Comparison of ENCODE assay signal across 15 cellular contexts in genomic region chr15:64854041-64854440, GRCh38. TPM values are rescaled to one million over a fixed set of nuclear protein-coding genes. Genes with fewer than 3 reads are reported as not detected.
DNase-seq lines count a peak whose midpoint lies in the region; ATAC-seq and TF ChIP-seq lines count a peak whose summit lies in the region.
"Had no signal": no experiment of that assay in that cellular context is flagged by ENCODE, and none has a peak within 500 bp of the region (broad histone marks: within the 10 kb centered on the region; RNA-seq: fewer than 3 reads in every experiment).

No MANE protein-coding gene starts in this region.

- ATAC-seq in central memory CD8-positive, alpha-beta T cell (replicated peaks; ENCODE audit: extremely low read depth, poor library complexity, severe bottlenecking), result no peak
- no peak for ATAC-seq in lower lobe of right lung
- ATAC-seq in stimulated activated naive B cell treated with anti-CD40 and anti-IgM and Interleukin-4, amounts not matched to agents 10 μg/mL and 1 μg/mL and 100 μg/mL, for 72 hours (replicated peaks), result no peak
- no peak for ATAC-seq in foreskin keratinocyte
- ATAC-seq in GM18498 (IDR thresholded peaks at IDR 0.05; ENCODE audit: unreplicated experiment), result no peak
- ATAC-seq: GM12878; GM23338; psoas muscle; stimulated activated naive CD8-positive, alpha-beta T cell treated with anti-CD3 and anti-CD28 coated beads, Interleukin-15, amount 100 ng/mL, for 72 hours had no signal

- no peak overlapping the region for H3K4me3 Mint-ChIP-seq in central memory CD8-positive, alpha-beta T cell
- no peak overlapping the region for H3K4me3 Mint-ChIP-seq in stimulated activated naive B cell treated with anti-CD40 and anti-IgM and Interleukin-4, amounts not matched to agents 10 μg/mL and 1 μg/mL and 100 μg/mL, for 72 hours
- H3K4me3 Mint-ChIP-seq: GM23338; stimulated activated naive CD8-positive, alpha-beta T cell treated with anti-CD3 and anti-CD28 coated beads, Interleukin-15, amount 100 ng/mL, for 72 hours; T-helper 2 cell treated with Interferon-gamma antibody and Interleukin-4, amounts not matched to agents 5 μg/mL and 100 μg/mL, for 36 hours had no signal

- H3K27me3 Mint-ChIP-seq in central memory CD8-positive, alpha-beta T cell, result no peaks in the 10 kb centered on the region
- no peaks in the 10 kb centered on the region for H3K27me3 Mint-ChIP-seq in stimulated activated naive B cell treated with anti-CD40 and anti-IgM and Interleukin-4, amounts not matched to agents 10 μg/mL and 1 μg/mL and 100 μg/mL, for 72 hours
- H3K27me3 Mint-ChIP-seq: stimulated activated naive CD8-positive, alpha-beta T cell treated with anti-CD3 and anti-CD28 coated beads, Interleukin-15, amount 100 ng/mL, for 72 hours had no signal

- intact Hi-C loops in lower lobe of right lung (cut with DNase I), result no loop called here
- intact Hi-C loops in tibial artery (cut with DNase I; ENCODE audit: low total_unique reads), result no loop called here

- H3K27me3 ChIP-seq in lower lobe of right lung (ENCODE audit: low read depth), result no peaks in the 10 kb centered on the region
- no peaks in the 10 kb centered on the region for H3K27me3 ChIP-seq in tibial artery
- no peaks in the 10 kb centered on the region for H3K27me3 ChIP-seq in foreskin keratinocyte

- H3K4me1 Mint-ChIP-seq in central memory CD8-positive, alpha-beta T cell, result peaks cover 71% of the 10 kb centered on the region
- peaks cover 46 to 74% of the 10 kb centered on the region in 2 donors for H3K4me1 Mint-ChIP-seq in stimulated activated naive B cell treated with anti-CD40 and anti-IgM and Interleukin-4, amounts not matched to agents 10 μg/mL and 1 μg/mL and 100 μg/mL, for 72 hours

- peaks cover 93% of the 10 kb centered on the region for H3K4me1 ChIP-seq in lower lobe of right lung
- peaks cover 0 to 84% (median 65%) of the 10 kb centered on the region in 4 donors for H3K4me1 ChIP-seq in tibial artery
- H3K4me1 ChIP-seq in foreskin keratinocyte, result peaks cover 38% of the 10 kb centered on the region

- TF ChIP-seq CTCF in lower lobe of right lung (IDR thresholded peaks at IDR 0.05), result no peak
- no peak for TF ChIP-seq CTCF in tibial artery (IDR thresholded peaks at IDR 0.05)
- no peak for TF ChIP-seq CTCF in foreskin keratinocyte (conservative IDR thresholded peaks at IDR 0.05)

- H3K9me3 Mint-ChIP-seq in central memory CD8-positive, alpha-beta T cell, result no peaks in the 10 kb centered on the region
- no peaks in the 10 kb centered on the region for H3K9me3 Mint-ChIP-seq in stimulated activated naive B cell treated with anti-CD40 and anti-IgM and Interleukin-4, amounts not matched to agents 10 μg/mL and 1 μg/mL and 100 μg/mL, for 72 hours
- H3K9me3 Mint-ChIP-seq: GM23338; stimulated activated naive CD8-positive, alpha-beta T cell treated with anti-CD3 and anti-CD28 coated beads, Interleukin-15, amount 100 ng/mL, for 72 hours; T-helper 2 cell treated with Interferon-gamma antibody and Interleukin-4, amounts not matched to agents 5 μg/mL and 100 μg/mL, for 36 hours had no signal

- H3K27ac Mint-ChIP-seq in central memory CD8-positive, alpha-beta T cell (ENCODE audit: low read depth), result peak overlapping the region; percentile 94
- no peak overlapping the region for H3K27ac Mint-ChIP-seq in stimulated activated naive B cell treated with anti-CD40 and anti-IgM and Interleukin-4, amounts not matched to agents 10 μg/mL and 1 μg/mL and 100 μg/mL, for 72 hours
- H3K27ac Mint-ChIP-seq: T-helper 2 cell treated with Interferon-gamma antibody and Interleukin-4, amounts not matched to agents 5 μg/mL and 100 μg/mL, for 36 hours had no signal

- peaks cover 69% of the 10 kb centered on the region for H3K36me3 ChIP-seq in lower lobe of right lung
- H3K36me3 ChIP-seq in tibial artery, result peaks cover 15 to 37% (median 36%) of the 10 kb centered on the region in 3 donors

- H3K36me3 Mint-ChIP-seq in central memory CD8-positive, alpha-beta T cell (ENCODE audit: insufficient read depth), result peaks cover 47% of the 10 kb centered on the region
- peaks cover 66 to 67% of the 10 kb centered on the region in 2 donors for H3K36me3 Mint-ChIP-seq in stimulated activated naive B cell treated with anti-CD40 and anti-IgM and Interleukin-4, amounts not matched to agents 10 μg/mL and 1 μg/mL and 100 μg/mL, for 72 hours

- H3K9me3 ChIP-seq in lower lobe of right lung (no peaks in the 10 kb centered on the region), tibial artery (no peaks in the 10 kb centered on the region)
- H3K9me3 ChIP-seq: psoas muscle had no signal

- H3K4me3 ChIP-seq in lower lobe of right lung (no peak overlapping the region), tibial artery (no peak overlapping the region)
- H3K4me3 ChIP-seq: GM12878, GM23338, psoas muscle had no signal

- H3K27ac ChIP-seq in lower lobe of right lung (peak overlapping the region; percentile 65), tibial artery (peak overlapping the region; percentile 77 to 79), foreskin keratinocyte (no peak overlapping the region)
- H3K27ac ChIP-seq: 22Rv1, psoas muscle had no signal

- DNase-seq in DMS 273 (lab: John Stamatoyannopoulos, UW; ENCODE audit: unreplicated experiment) (peak; percentile 20), DMS 273 treated with DMSO at 0.1 percent for 48 hours (lab: John Stamatoyannopoulos, UW) (no peak), lower lobe of right lung (no peak), tibial artery (no peak), foreskin keratinocyte (no peak)
- no peak for DNase-seq in central memory CD8-positive, alpha-beta T cell (ENCODE audit: low spot score in 2 of 2)
- no peak for DNase-seq in stimulated activated naive B cell treated with anti-CD40 and anti-IgM and Interleukin-4, amounts not matched to agents 10 μg/mL and 1 μg/mL and 100 μg/mL, for 72 hours
- DNase-seq: activated naive CD4-positive, alpha-beta T cell treated with anti-CD3 and anti-CD28 coated beads, Interleukin-2, amount 50 U/mL, for 16 hours; psoas muscle; stimulated activated naive CD8-positive, alpha-beta T cell treated with anti-CD3 and anti-CD28 coated beads, Interleukin-15, amount 100 ng/mL, for 72 hours had no signal

RNA-seq across cellular contexts. Expression of gene PLEKHO2, which starts 12.3 kb away (rescaled TPM):
- total RNA-seq in lower lobe of right lung (68.3 TPM), foreskin keratinocyte (16.6 and 21.9 TPM in 2 replicates)
- polyA plus RNA-seq in foreskin keratinocyte, result 11.3 and 14.2 TPM in 2 replicates

RNA-seq across cellular contexts. Expression of gene PIF1, which starts 28.6 kb away (rescaled TPM):
- total RNA-seq in lower lobe of right lung (1.4 TPM), foreskin keratinocyte (16.0 and 18.6 TPM in 2 replicates)
- polyA plus RNA-seq in foreskin keratinocyte, result 11.2 and 15.0 TPM in 2 replicates

RNA-seq across cellular contexts. Expression of gene ANKDD1A, which starts 57.7 kb away (rescaled TPM):
- total RNA-seq in lower lobe of right lung, result 5.0 TPM
- 2.9 and 5.1 TPM in 2 replicates for total RNA-seq in foreskin keratinocyte
- 2.0 and 3.1 TPM in 2 replicates for polyA plus RNA-seq in foreskin keratinocyte
